16 cellular contexts compared by ENCODE assay signal in genomic region chr13:100916943-100917342, GRCh38.
DNase-seq lines count a peak whose midpoint lies in the region; ATAC-seq lines count a peak whose summit lies in the region.
"Had no signal": no experiment of that assay in that cellular context is flagged by ENCODE, and none has a peak within 500 bp of the region (broad histone marks: within the 10 kb centered on the region; RNA-seq: fewer than 3 reads in every experiment).

No MANE protein-coding gene starts in this region.

- no peak overlapping the region for H3K4me2 ChIP-seq in mesenchymal stem cell (ENCODE audit: low read length, poor library complexity, severe bottlenecking)

- no peak overlapping the region for H4K8ac ChIP-seq in mesenchymal stem cell (ENCODE audit: low read length)

- no peak overlapping the region for H3K18ac ChIP-seq in mesenchymal stem cell (ENCODE audit: low read depth in 1 of 2, low read length in 2 of 2)

- H2AK5ac ChIP-seq in mesenchymal stem cell (ENCODE audit: low read length, severe bottlenecking): no peak overlapping the region

- H2BK12ac ChIP-seq in mesenchymal stem cell (ENCODE audit: low read length in 2 of 2): no peak overlapping the region

- peak overlapping the region; percentile 28 for H2BK15ac ChIP-seq in mesenchymal stem cell (ENCODE audit: low read depth, poor library complexity, severe bottlenecking)

- H3K4me3 ChIP-seq in mesenchymal stem cell (ENCODE audit: insufficient read depth in 1 of 2, low read depth in 1 of 2, low read length in 2 of 2): no peak overlapping the region

- no peak overlapping the region for H3K9ac ChIP-seq in mesenchymal stem cell (ENCODE audit: low read length)

- H3K14ac ChIP-seq in mesenchymal stem cell (ENCODE audit: low read length in 2 of 2): no peak overlapping the region

- DNase-seq in mesenchymal stem cell (no peak), H4 (ENCODE audit: low spot score) (no peak), SK-N-DZ (ENCODE audit: low spot score) (no peak)
- DNase-seq: Calu3; CD4-positive, alpha-beta T cell; DMS79; HCEC 1CT; Karpas-422; NCI-H187 treated with DMSO at 0.1 percent for 48 hours; NCI-H2171 treated with DMSO at 0.1 percent for 48 hours; NCI-H774; SHP77 treated with DMSO at 0.1 percent for 48 hours had no signal

- H3K23ac ChIP-seq in mesenchymal stem cell (ENCODE audit: low read length in 2 of 2): no peak overlapping the region

- no peak overlapping the region for H2AFZ ChIP-seq in mesenchymal stem cell (ENCODE audit: low read depth, low read length)

- no peaks in the 10 kb centered on the region for H3K4me1 ChIP-seq in mesenchymal stem cell (ENCODE audit: control insufficient read depth, insufficient read depth, low read depth, low read length)

- no peaks in the 10 kb centered on the region for H3K36me3 ChIP-seq in mesenchymal stem cell (ENCODE audit: control insufficient read depth in 1 of 2, insufficient read depth in 2 of 2, low read depth in 1 of 2, low read length in 2 of 2)

- ATAC-seq in GM18502 (IDR thresholded peaks at IDR 0.05; ENCODE audit: poor library complexity, unreplicated experiment) (peak; percentile 65), GM21529 (IDR thresholded peaks at IDR 0.05; ENCODE audit: unreplicated experiment) (peak; percentile 63), HG03432 (IDR thresholded peaks at IDR 0.05; ENCODE audit: unreplicated experiment) (peak; percentile 76), HG03175 (IDR thresholded peaks at IDR 0.05; ENCODE audit: unreplicated experiment) (no peak)

- H2BK5ac ChIP-seq in mesenchymal stem cell (ENCODE audit: low read depth, low read length, poor library complexity, severe bottlenecking): no peak overlapping the region

- H3K27ac ChIP-seq in mesenchymal stem cell (ENCODE audit: low read length, poor library complexity, severe bottlenecking): no peak overlapping the region

- H4K91ac ChIP-seq in mesenchymal stem cell (ENCODE audit: low read length): no peak overlapping the region

- peaks cover 14% of the 10 kb centered on the region for H3K9me3 ChIP-seq in mesenchymal stem cell (ENCODE audit: control insufficient read depth, low read length)

- 90% methylated on average over 2 of the region's 2 CpGs for WGBS in mesenchymal stem cell

- H3K79me1 ChIP-seq in mesenchymal stem cell (replicated peaks; ENCODE audit: low read length, poor library complexity, severe bottlenecking): no peaks in the 10 kb centered on the region

- H3K4ac ChIP-seq in mesenchymal stem cell (ENCODE audit: low read depth in 1 of 2, low read length in 2 of 2): no peak overlapping the region

- H3K27me3 ChIP-seq in mesenchymal stem cell (ENCODE audit: control insufficient read depth in 1 of 2, insufficient read depth in 1 of 2, low read length in 2 of 2): no peaks in the 10 kb centered on the region

- H2BK120ac ChIP-seq in mesenchymal stem cell (ENCODE audit: low read depth, low read length): no peak overlapping the region
